ENCODE assay signal across 8 cellular contexts in genomic region chr17:59830007-59830630, GRCh38.
DNase-seq lines count a peak whose midpoint lies in the region; ATAC-seq and TF ChIP-seq lines count a peak whose summit lies in the region.

No MANE protein-coding gene starts in this region.

- no peak overlapping the region for H3K4me3 ChIP-seq in cardiac muscle cell
- no peak overlapping the region for H3K4me3 ChIP-seq in liver (ENCODE audit: low read depth in 1 of 3, low read length in 3 of 3)
- no peak overlapping the region for H3K4me3 ChIP-seq in upper lobe of right lung

- peak in 1 of 2 donors; percentile 85 for DNase-seq in cardiac muscle cell (ENCODE audit: low read depth in 1 of 2, low spot score in 1 of 2)
- DNase-seq in Right ventricle myocardium superior, result no peak
- no peak for DNase-seq in activated naive CD4-positive, alpha-beta T cell treated with anti-CD3 and anti-CD28 coated beads, Interleukin-2, amount 50 U/mL, for 72 hours (ENCODE audit: low spot score in 2 of 2)
- no peak for DNase-seq in upper lobe of right lung
- no peak for DNase-seq in DMS114 treated with DMSO at 0.1 percent for 48 hours (lab: John Stamatoyannopoulos, UW; ENCODE audit: unreplicated experiment)
- no peak for DNase-seq in LoVo (ENCODE audit: low spot score)
- no peak for DNase-seq in ureter (ENCODE audit: low spot score)

- no peak for ATAC-seq in Right ventricle myocardium superior (ENCODE audit: poor library complexity)
- no peak for ATAC-seq in activated naive CD4-positive, alpha-beta T cell treated with anti-CD3 and anti-CD28 coated beads, Interleukin-2, amount 50 U/mL, for 72 hours
- ATAC-seq in upper lobe of right lung, result no peak

- peaks cover 40 to 43% of the 10 kb centered on the region in 2 donors for H3K36me3 Mint-ChIP-seq in activated naive CD4-positive, alpha-beta T cell treated with anti-CD3 and anti-CD28 coated beads, Interleukin-2, amount 50 U/mL, for 72 hours

- H3K9me3 ChIP-seq in cardiac muscle cell (ENCODE audit: low read depth), result no peaks in the 10 kb centered on the region
- H3K9me3 ChIP-seq in liver (ENCODE audit: control insufficient read depth in 4 of 4, low read length in 3 of 4), result no peaks in the 10 kb centered on the region
- no peaks in the 10 kb centered on the region for H3K9me3 ChIP-seq in upper lobe of right lung

- no peaks in the 10 kb centered on the region for H3K9me3 Mint-ChIP-seq in activated naive CD4-positive, alpha-beta T cell treated with anti-CD3 and anti-CD28 coated beads, Interleukin-2, amount 50 U/mL, for 72 hours

- H3K4me1 ChIP-seq in cardiac muscle cell (ENCODE audit: low read depth), result peaks cover 33% of the 10 kb centered on the region
- peaks cover 0 to 12% (median 11%) of the 10 kb centered on the region in 4 donors for H3K4me1 ChIP-seq in liver (ENCODE audit: control insufficient read depth in 4 of 4, insufficient read depth in 4 of 4, low read length in 3 of 4)
- peaks cover 51% of the 10 kb centered on the region for H3K4me1 ChIP-seq in upper lobe of right lung

- H3K27ac ChIP-seq in cardiac muscle cell, result peak overlapping the region; percentile 80
- H3K27ac ChIP-seq in liver (ENCODE audit: low read depth in 1 of 2, low read length in 2 of 2), result peak overlapping the region; percentile 70 to 82
- H3K27ac ChIP-seq in upper lobe of right lung, result peak overlapping the region; percentile 62

- H3K9ac ChIP-seq in liver (ENCODE audit: low read depth in 1 of 2, low read length in 2 of 2), result peak overlapping the region in 1 of 2 donors; percentile 63

- 87% methylated on average over 3 of the region's 3 CpGs for WGBS in liver

- intact Hi-C loops in Right ventricle myocardium superior (cut with DNase I) (loop anchor here (10.0 kb wide), 1 partner anchor 75 kb away; no protein-coding TSS in a partner anchor), upper lobe of right lung (cut with DNase I) (no loop called here)

- no peak for TF ChIP-seq CTCF in cardiac muscle cell (IDR thresholded peaks at IDR 0.05; ENCODE audit: low read depth, low read length)
- no peak for TF ChIP-seq CTCF in liver (IDR thresholded peaks at IDR 0.05; ENCODE audit: low read depth, low read length, missing input control)
- no peak for TF ChIP-seq CTCF in upper lobe of right lung (IDR thresholded peaks at IDR 0.05)

- H3K27ac Mint-ChIP-seq in activated naive CD4-positive, alpha-beta T cell treated with anti-CD3 and anti-CD28 coated beads, Interleukin-2, amount 50 U/mL, for 72 hours, result peak overlapping the region; percentile 98 to 100

- no peak for TF ChIP-seq RAD21 in liver (IDR thresholded peaks at IDR 0.05)

- H3K36me3 ChIP-seq in cardiac muscle cell (no peaks in the 10 kb centered on the region), liver (ENCODE audit: control insufficient read depth in 4 of 4, insufficient read depth in 3 of 4, low read depth in 1 of 4, low read length in 3 of 4) (no peaks in the 10 kb centered on the region), upper lobe of right lung (no peaks in the 10 kb centered on the region)

- no peaks in the 10 kb centered on the region for H3K27me3 ChIP-seq in cardiac muscle cell
- no peaks in the 10 kb centered on the region for H3K27me3 ChIP-seq in liver (ENCODE audit: control insufficient read depth in 4 of 4, insufficient read depth in 4 of 4, low read length in 3 of 4)
- H3K27me3 ChIP-seq in upper lobe of right lung, result no peaks in the 10 kb centered on the region

TF ChIP-seq in liver, 16 proteins besides CTCF, POLR2A, EP300 and RAD21:
- TF ChIP-seq FOXA2 (IDR thresholded peaks at IDR 0.05) (no peak), EGR1 (IDR thresholded peaks at IDR 0.05; ENCODE audit: low read depth in 2 of 2) (no peak), FOXA1 (IDR thresholded peaks at IDR 0.05) (no peak), HNF4A (conservative IDR thresholded peaks at IDR 0.05) (no peak)
- TF ChIP-seq, protein P1, sequence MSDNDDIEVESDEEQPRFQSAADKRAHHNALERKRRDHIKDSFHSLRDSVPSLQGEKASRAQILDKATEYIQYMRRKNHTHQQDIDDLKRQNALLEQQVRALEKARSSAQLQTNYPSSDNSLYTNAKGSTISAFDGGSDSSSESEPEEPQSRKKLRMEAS (IDR thresholded peaks at IDR 0.05), result no peak
- TF ChIP-seq, protein P2, sequence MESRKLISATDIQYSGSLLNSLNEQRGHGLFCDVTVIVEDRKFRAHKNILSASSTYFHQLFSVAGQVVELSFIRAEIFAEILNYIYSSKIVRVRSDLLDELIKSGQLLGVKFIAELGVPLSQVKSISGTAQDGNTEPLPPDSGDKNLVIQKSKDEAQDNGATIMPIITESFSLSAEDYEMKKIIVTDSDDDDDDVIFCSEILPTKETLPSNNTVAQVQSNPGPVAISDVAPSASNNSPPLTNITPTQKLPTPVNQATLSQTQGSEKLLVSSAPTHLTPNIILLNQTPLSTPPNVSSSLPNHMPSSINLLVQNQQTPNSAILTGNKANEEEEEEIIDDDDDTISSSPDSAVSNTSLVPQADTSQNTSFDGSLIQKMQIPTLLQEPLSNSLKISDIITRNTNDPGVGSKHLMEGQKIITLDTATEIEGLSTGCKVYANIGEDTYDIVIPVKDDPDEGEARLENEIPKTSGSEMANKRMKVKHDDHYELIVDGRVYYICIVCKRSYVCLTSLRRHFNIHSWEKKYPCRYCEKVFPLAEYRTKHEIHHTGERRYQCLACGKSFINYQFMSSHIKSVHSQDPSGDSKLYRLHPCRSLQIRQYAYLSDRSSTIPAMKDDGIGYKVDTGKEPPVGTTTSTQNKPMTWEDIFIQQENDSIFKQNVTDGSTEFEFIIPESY (IDR thresholded peaks at IDR 0.05), result no peak
